In the genomic region with DNA sequence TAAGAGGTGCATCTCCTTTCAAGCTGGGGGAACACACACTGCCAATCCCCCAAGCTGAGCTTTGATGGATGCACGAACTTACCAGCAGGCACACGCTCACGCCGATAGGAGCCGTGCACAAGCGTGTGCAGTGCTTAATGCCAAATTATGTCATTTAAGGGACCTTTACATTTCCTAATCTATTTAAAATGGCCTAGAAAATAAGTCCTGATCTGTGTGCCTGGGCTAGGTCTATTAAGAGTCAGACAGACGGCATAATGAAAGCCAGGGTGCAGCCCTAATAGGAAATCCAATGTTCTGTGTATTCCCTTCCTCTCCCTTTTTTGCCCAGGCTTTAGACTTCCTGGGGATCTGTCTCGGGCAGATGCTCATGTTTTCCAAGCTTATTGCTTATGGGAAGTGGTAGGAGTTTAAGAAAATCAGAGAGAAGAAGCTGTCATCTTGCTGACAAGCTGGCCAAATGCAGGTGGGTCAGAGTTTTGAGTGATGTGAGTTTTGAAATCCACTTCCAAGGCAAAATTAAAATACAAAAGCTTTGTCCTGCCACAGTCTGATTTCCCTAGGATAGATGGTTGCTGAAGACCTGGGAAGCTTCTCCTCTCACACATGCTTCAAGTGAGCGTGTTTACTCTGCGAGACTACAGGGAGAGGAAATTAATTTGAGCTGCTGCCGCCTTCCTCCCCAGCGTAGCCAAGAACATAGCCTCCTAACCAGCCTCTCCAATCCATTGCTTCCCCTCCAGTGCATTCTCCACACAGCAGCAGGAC, we compare ENCODE assay signal across 17 cellular contexts.
"Had no signal": no experiment of that assay in that cellular context is flagged by ENCODE, and none has a peak within 500 bp of the region (broad histone marks: within the 10 kb centered on the region; RNA-seq: fewer than 3 reads in every experiment).

No MANE protein-coding gene starts in this region.

- ATAC-seq: activated naive CD4-positive, alpha-beta T cell treated with anti-CD3 and anti-CD28 coated beads, Interleukin-2, amount 50 U/mL, for 72 hours; activated T-cell treated with anti-CD3 and anti-CD28 coated beads, Interleukin-2, amount 50 U/mL, for 4 hours; left ventricle myocardium superior; right lobe of liver; stimulated activated memory B cell treated with anti-CD40 and anti-IgM and Interleukin-4, amounts not matched to agents 10 μg/mL and 1 μg/mL and 100 μg/mL, for 72 hours had no signal

- H3K4me3 Mint-ChIP-seq: activated CD4-positive, alpha-beta memory T cell treated with anti-CD3 and anti-CD28 coated beads for 36 hours; activated T-cell treated with anti-CD3 and anti-CD28 coated beads, Interleukin-2, amount 50 U/mL, for 4 hours; nephron; stimulated activated memory B cell treated with anti-CD40 and anti-IgM and Interleukin-4, amounts not matched to agents 10 μg/mL and 1 μg/mL and 100 μg/mL, for 72 hours had no signal

- H3K36me3 ChIP-seq: prostate gland, right lobe of liver, transverse colon had no signal

- H3K4me1 ChIP-seq: prostate gland, right lobe of liver, transverse colon had no signal

- H3K79me2 ChIP-seq: hepatocyte had no signal

- H3K27me3 Mint-ChIP-seq: activated CD4-positive, alpha-beta memory T cell treated with anti-CD3 and anti-CD28 coated beads for 36 hours had no signal

- H3K27ac Mint-ChIP-seq: activated CD4-positive, alpha-beta memory T cell treated with anti-CD3 and anti-CD28 coated beads for 36 hours; activated naive CD4-positive, alpha-beta T cell treated with anti-CD3 and anti-CD28 coated beads, Interleukin-2, amount 50 U/mL, for 72 hours; nephron; stimulated activated memory B cell treated with anti-CD40 and anti-IgM and Interleukin-4, amounts not matched to agents 10 μg/mL and 1 μg/mL and 100 μg/mL, for 72 hours had no signal

- H3K9me3 Mint-ChIP-seq: activated CD4-positive, alpha-beta memory T cell treated with anti-CD3 and anti-CD28 coated beads for 36 hours; activated naive CD4-positive, alpha-beta T cell treated with anti-CD3 and anti-CD28 coated beads, Interleukin-2, amount 50 U/mL, for 72 hours; activated T-cell treated with anti-CD3 and anti-CD28 coated beads, Interleukin-2, amount 50 U/mL, for 4 hours; nephron had no signal

- DNase-seq: activated CD4-positive, alpha-beta memory T cell treated with anti-CD3 and anti-CD28 coated beads for 36 hours; activated CD4-positive, CD25-positive, alpha-beta regulatory T cell treated with anti-CD3 and anti-CD28 coated beads, Interleukin-2, amount 50 U/mL, for 72 hours; activated effector memory CD4-positive, alpha-beta T cell treated with anti-CD3 and anti-CD28 coated beads, Interleukin-2, amount 50 U/mL, for 16 hours; activated T-cell treated with anti-CD3 and anti-CD28 coated beads, Interleukin-2, amount 50 U/mL, for 4 hours; amygdala; effector CD4-positive, alpha-beta T cell; kidney; left ventricle myocardium superior; mesenchymal stem cell; right lobe of liver; stimulated activated CD4-positive, alpha-beta T cell treated with anti-CD3 and anti-CD28 coated beads, Interleukin-1b, Interleukin-23, amount 100 ng/mL, for 48 hours; transverse colon had no signal

- H3K27ac ChIP-seq: hepatocyte, prostate gland, right lobe of liver, transverse colon had no signal

- H2AFZ ChIP-seq: hepatocyte had no signal

- H3K4me2 ChIP-seq: hepatocyte had no signal

- H3K9me3 ChIP-seq: prostate gland, right lobe of liver, transverse colon had no signal

- H3K27me3 ChIP-seq: hepatocyte, right lobe of liver, transverse colon had no signal

- H3K4me1 Mint-ChIP-seq: stimulated activated memory B cell treated with anti-CD40 and anti-IgM and Interleukin-4, amounts not matched to agents 10 μg/mL and 1 μg/mL and 100 μg/mL, for 72 hours had no signal

- H3K4me3 ChIP-seq: hepatocyte, prostate gland, right lobe of liver, transverse colon had no signal

- H3K36me3 Mint-ChIP-seq: activated CD4-positive, alpha-beta memory T cell treated with anti-CD3 and anti-CD28 coated beads for 36 hours; stimulated activated memory B cell treated with anti-CD40 and anti-IgM and Interleukin-4, amounts not matched to agents 10 μg/mL and 1 μg/mL and 100 μg/mL, for 72 hours had no signal
